In the genomic region with DNA sequence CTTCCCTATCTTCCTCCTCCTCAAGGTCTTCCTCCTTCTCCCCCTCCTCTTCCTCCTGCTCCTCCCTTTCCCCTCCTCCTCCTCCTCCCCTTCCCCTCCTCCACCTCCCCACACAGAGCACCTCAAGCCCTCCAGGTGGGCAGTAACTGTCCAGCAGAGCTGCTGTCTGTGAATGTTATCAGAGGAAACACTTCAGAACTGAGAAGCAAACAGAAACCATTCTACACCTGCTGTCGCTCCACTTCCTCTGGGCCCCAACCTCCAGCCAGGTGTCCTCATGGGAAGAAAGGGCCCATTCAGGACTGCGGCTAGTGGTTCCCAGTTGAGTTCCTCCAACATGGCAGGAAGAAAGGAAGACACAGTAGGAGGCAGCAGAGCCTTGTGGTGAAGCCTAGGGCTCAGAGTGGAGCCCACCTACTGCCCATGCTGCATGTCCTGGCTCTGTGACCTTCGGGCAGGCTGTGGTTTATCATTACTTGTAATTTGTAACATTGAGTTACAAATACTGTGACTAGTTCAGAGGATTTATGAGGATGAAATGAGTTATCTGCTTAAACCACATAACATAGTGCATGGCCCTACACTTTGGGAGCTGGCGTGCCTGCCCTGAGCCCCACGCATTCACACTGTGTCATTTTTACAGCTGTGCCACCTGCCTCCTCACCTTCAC, we compare ENCODE assay signal across 9 cellular contexts.
DNase-seq lines count a peak whose midpoint lies in the region; ATAC-seq and TF ChIP-seq lines count a peak whose summit lies in the region.
"Had no signal": no experiment of that assay in that cellular context is flagged by ENCODE, and none has a peak within 500 bp of the region (broad histone marks: within the 10 kb centered on the region; RNA-seq: fewer than 3 reads in every experiment).

No MANE protein-coding gene starts in this region.

- POLR2A ChIA-PET in CD8-positive, alpha-beta T cell (lab: Charles Lee): interaction anchor here (0.6 kb wide), 1 partner anchor 52 kb away, joined by 4 read pairs; no protein-coding TSS in a partner anchor

- H3K9me3 ChIP-seq in CD8-positive, alpha-beta T cell (ENCODE audit: low read length): no peaks in the 10 kb centered on the region
- H3K9me3 ChIP-seq in parathyroid adenoma (ENCODE audit: control insufficient read depth, low read length): no peaks in the 10 kb centered on the region
- no peaks in the 10 kb centered on the region for H3K9me3 ChIP-seq in BE2C

- no peaks in the 10 kb centered on the region for H3K36me3 Mint-ChIP-seq in CD8-positive, alpha-beta T cell

- no peak for ATAC-seq in CD8-positive, alpha-beta T cell
- ATAC-seq in GM19043 (IDR thresholded peaks at IDR 0.05; ENCODE audit: low read depth, unreplicated experiment) (peak; percentile 34), HG03196 (IDR thresholded peaks at IDR 0.05; ENCODE audit: unreplicated experiment) (peak; percentile 35), left lobe of liver (no peak)

- CTCF ChIA-PET in CD8-positive, alpha-beta T cell (lab: Charles Lee): no interaction called here

- peaks cover 50% of the 10 kb centered on the region for H3K4me1 Mint-ChIP-seq in CD8-positive, alpha-beta T cell (ENCODE audit: low read depth)
- H3K4me1 Mint-ChIP-seq: nephron had no signal

- H3K27me3 Mint-ChIP-seq in CD8-positive, alpha-beta T cell (ENCODE audit: low read depth): no peaks in the 10 kb centered on the region

- no peaks in the 10 kb centered on the region for H3K27me3 ChIP-seq in CD8-positive, alpha-beta T cell (ENCODE audit: insufficient read depth, low read length)
- no peaks in the 10 kb centered on the region for H3K27me3 ChIP-seq in parathyroid adenoma (ENCODE audit: control insufficient read depth, insufficient read depth, low read length)
- H3K27me3 ChIP-seq in BE2C: no peaks in the 10 kb centered on the region

- no peaks in the 10 kb centered on the region for H3K36me3 ChIP-seq in CD8-positive, alpha-beta T cell (ENCODE audit: insufficient read depth, low read length)
- H3K36me3 ChIP-seq in parathyroid adenoma (ENCODE audit: control insufficient read depth, insufficient read depth, low read length) (no peaks in the 10 kb centered on the region), BE2C (no peaks in the 10 kb centered on the region)

- no peak for DNase-seq in CD8-positive, alpha-beta T cell
- DNase-seq in RPMI8226 (peak; percentile 80), left lobe of liver (ENCODE audit: low spot score) (no peak), H4 (ENCODE audit: low spot score) (no peak), BE2C (no peak)

- peaks cover 23% of the 10 kb centered on the region for H3K79me2 ChIP-seq in parathyroid adenoma

- no peak overlapping the region for H3K4me3 Mint-ChIP-seq in CD8-positive, alpha-beta T cell
- H3K4me3 Mint-ChIP-seq: nephron had no signal

- H3K4me1 ChIP-seq in CD8-positive, alpha-beta T cell (ENCODE audit: insufficient read depth, low read length): peaks cover 53% of the 10 kb centered on the region
- H3K4me1 ChIP-seq in parathyroid adenoma (peaks cover 90% of the 10 kb centered on the region), BE2C (no peaks in the 10 kb centered on the region)

- no peak overlapping the region for H2AFZ ChIP-seq in parathyroid adenoma

- H3K27ac Mint-ChIP-seq in CD8-positive, alpha-beta T cell: peak overlapping the region; percentile 43

- H3K4me2 ChIP-seq in parathyroid adenoma (ENCODE audit: low read length): no peak overlapping the region

- H3K4me3 ChIP-seq in CD8-positive, alpha-beta T cell (ENCODE audit: low read depth, low read length): no peak overlapping the region
- no peak overlapping the region for H3K4me3 ChIP-seq in parathyroid adenoma (ENCODE audit: low read depth, low read length)
- no peak overlapping the region for H3K4me3 ChIP-seq in BE2C (ENCODE audit: low read depth, low read length)

- TF ChIP-seq CTCF in CD8-positive, alpha-beta T cell (IDR thresholded peaks at IDR 0.05): no peak
- TF ChIP-seq CTCF in parathyroid adenoma (IDR thresholded peaks at IDR 0.05) (no peak), BE2C (IDR thresholded peaks at IDR 0.05; ENCODE audit: low read depth, low read length) (no peak)

- H3K9me3 Mint-ChIP-seq in CD8-positive, alpha-beta T cell: peaks cover 9% of the 10 kb centered on the region

- no peak overlapping the region for H3K27ac ChIP-seq in CD8-positive, alpha-beta T cell (ENCODE audit: low read depth, low read length)
- peak overlapping the region; percentile 96 for H3K27ac ChIP-seq in parathyroid adenoma

- intact Hi-C loops in CD8-positive, alpha-beta T cell (cut with DNase I, micrococcal nuclease): no loop called here

- H3K9ac ChIP-seq in parathyroid adenoma: no peak overlapping the region

Comparison
In these comparisons a context has a peak if more than half of its experiments do, and no peak if none do; other contexts are left out.
1. ATAC-seq: peak in GM19043 (single experiment) and HG03196 (single experiment); none in CD8-positive, alpha-beta T cell (single experiment) and left lobe of liver (single experiment).